ENCODE assay signal across 1 cellular context in the genomic region with DNA sequence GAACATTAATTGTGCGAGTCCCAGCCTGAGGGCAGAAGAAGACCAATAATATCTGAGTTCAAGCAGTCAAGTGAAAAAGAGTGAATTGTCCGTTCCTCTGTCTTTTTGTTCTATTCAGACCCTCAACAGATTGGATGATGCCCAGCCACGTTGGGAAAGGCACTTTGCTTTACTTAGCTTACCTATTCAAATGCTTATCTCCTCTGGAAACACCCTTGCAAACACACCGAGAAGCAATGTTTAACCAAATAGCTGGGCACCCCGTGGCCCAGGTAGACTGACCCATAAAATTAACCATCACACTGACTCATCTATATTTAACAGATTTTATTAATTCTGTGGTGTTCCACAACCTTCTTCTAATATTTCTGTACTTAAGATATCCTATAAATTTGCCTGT.
TF ChIP-seq lines count a peak whose summit lies in the region.

No MANE protein-coding gene starts in this region.

TF ChIP-seq in GM23338, 12 proteins besides CTCF, POLR2A, EP300 and RAD21 (continued from another document):
- TF ChIP-seq, protein P1, sequence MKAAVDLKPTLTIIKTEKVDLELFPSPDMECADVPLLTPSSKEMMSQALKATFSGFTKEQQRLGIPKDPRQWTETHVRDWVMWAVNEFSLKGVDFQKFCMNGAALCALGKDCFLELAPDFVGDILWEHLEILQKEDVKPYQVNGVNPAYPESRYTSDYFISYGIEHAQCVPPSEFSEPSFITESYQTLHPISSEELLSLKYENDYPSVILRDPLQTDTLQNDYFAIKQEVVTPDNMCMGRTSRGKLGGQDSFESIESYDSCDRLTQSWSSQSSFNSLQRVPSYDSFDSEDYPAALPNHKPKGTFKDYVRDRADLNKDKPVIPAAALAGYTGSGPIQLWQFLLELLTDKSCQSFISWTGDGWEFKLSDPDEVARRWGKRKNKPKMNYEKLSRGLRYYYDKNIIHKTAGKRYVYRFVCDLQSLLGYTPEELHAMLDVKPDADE (IDR thresholded peaks at IDR 0.05) = no peak
- no peak for TF ChIP-seq EZH2phosphoT487 (IDR thresholded peaks at IDR 0.05; ENCODE audit: unreplicated experiment)
